21 cellular contexts compared by ENCODE assay signal in genomic region chr16:79365687-79366086, GRCh38.
"Had no signal": no experiment of that assay in that cellular context is flagged by ENCODE, and none has a peak within 500 bp of the region (broad histone marks: within the 10 kb centered on the region; RNA-seq: fewer than 3 reads in every experiment).

No MANE protein-coding gene starts in this region.

- H3K27ac Mint-ChIP-seq: dendritic cell treated with granulocyte-macrophage colony-stimulating factor and Interleukin-4, amounts not matched to agents 40 ng/mL and 50 ng/mL, for 4 days; mesothelial cell of epicardium; naive B cell had no signal

- H3K4me3 Mint-ChIP-seq: dendritic cell treated with granulocyte-macrophage colony-stimulating factor and Interleukin-4, amounts not matched to agents 40 ng/mL and 50 ng/mL, for 4 days; mesothelial cell of epicardium; naive B cell had no signal

- ATAC-seq: gastrocnemius medialis, heart right ventricle, left cardiac atrium, left lung, left ventricle myocardium superior, lower lobe of right lung, mucosa of descending colon had no signal

- H3K4me1 Mint-ChIP-seq: mesothelial cell of epicardium, naive B cell had no signal

- DNase-seq: colonic mucosa; cortex of kidney; dorsolateral prefrontal cortex; effector CD4-positive, alpha-beta T cell; effector memory CD4-positive, alpha-beta T cell; foreskin fibroblast; foreskin melanocyte; gastrocnemius medialis; glutamatergic neuron; head of caudate nucleus; heart right ventricle; hippocampal formation; left cardiac atrium; left lung; left ventricle myocardium superior; lower lobe of right lung; mesenchymal stem cell; mucosa of descending colon; naive B cell had no signal

- H3K36me3 Mint-ChIP-seq: mesothelial cell of epicardium, naive B cell had no signal
